In the genomic region with DNA sequence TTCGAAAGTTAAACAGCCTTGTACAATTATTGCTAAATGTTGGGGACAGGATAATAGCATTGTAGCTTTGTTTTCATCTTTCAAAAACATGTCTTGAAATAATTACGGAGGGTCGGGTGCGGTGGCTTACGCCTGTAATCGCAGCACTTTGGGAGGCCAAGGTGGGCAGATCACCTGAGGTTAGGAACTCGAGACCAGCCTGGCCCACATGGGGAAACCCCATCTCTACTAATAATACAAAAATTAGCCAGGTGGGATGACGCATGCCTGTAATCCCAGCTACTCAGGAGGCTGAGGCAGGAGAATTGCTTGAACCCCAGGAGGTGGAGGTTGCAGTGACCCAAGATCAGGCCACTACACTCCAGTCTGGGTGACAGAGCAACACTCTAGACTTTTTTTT, we compare ENCODE assay signal across 7 cellular contexts.
DNase-seq lines count a peak whose midpoint lies in the region; ATAC-seq and TF ChIP-seq lines count a peak whose summit lies in the region.
"Not testable (repeated sequence)": the region's sequence is repeated elsewhere in the genome, so short reads cannot be mapped to it uniquely, and the experiment has no call there.

No MANE protein-coding gene starts in this region.

- not testable (repeated sequence) for H3K27me3 Mint-ChIP-seq in CD4-positive, alpha-beta memory T cell; T-cell; activated T-helper 2 cell treated with anti-CD3 and anti-CD28 coated beads, Interferon-gamma antibody, Interleukin-2, Interleukin-4, amounts not matched to agents 10 μg/mL and 5 μg/mL and 100 μg/mL, durations not matched to agents 14 hours and 24 hours and 36 hours (ENCODE audit: low read depth)

- not testable (repeated sequence) for ATAC-seq in T-cell (replicated peaks in 1 of 4); gastroesophageal sphincter

- intact Hi-C loops in CD4-positive, alpha-beta memory T cell (cut with micrococcal nuclease); activated T-helper 2 cell treated with anti-CD3 and anti-CD28 coated beads, Interferon-gamma antibody, Interleukin-2, Interleukin-4, amounts not matched to agents 10 μg/mL and 5 μg/mL and 100 μg/mL, durations not matched to agents 14 hours and 24 hours and 36 hours (cut with micrococcal nuclease): not testable (repeated sequence)
- intact Hi-C loops in spleen (cut with DNase I; ENCODE audit: low total_unique reads) = loop anchor here (10.0 kb wide), 1 partner anchor 365 kb away; no protein-coding TSS in a partner anchor

- H3K36me3 Mint-ChIP-seq in CD4-positive, alpha-beta memory T cell; T-cell; activated T-helper 2 cell treated with anti-CD3 and anti-CD28 coated beads, Interferon-gamma antibody, Interleukin-2, Interleukin-4, amounts not matched to agents 10 μg/mL and 5 μg/mL and 100 μg/mL, durations not matched to agents 14 hours and 24 hours and 36 hours (ENCODE audit: low read depth): not testable (repeated sequence)

- peaks cover 58 to 88% (median 70%) of the 10 kb centered on the region in 4 donors for H3K4me1 Mint-ChIP-seq in CD4-positive, alpha-beta memory T cell
- peaks cover 56 to 79% (median 60%) of the 10 kb centered on the region in 3 donors for H3K4me1 Mint-ChIP-seq in T-cell
- peaks cover 43% of the 10 kb centered on the region for H3K4me1 Mint-ChIP-seq in activated T-helper 2 cell treated with anti-CD3 and anti-CD28 coated beads, Interferon-gamma antibody, Interleukin-2, Interleukin-4, amounts not matched to agents 10 μg/mL and 5 μg/mL and 100 μg/mL, durations not matched to agents 14 hours and 24 hours and 36 hours (ENCODE audit: low read depth)

- CTCF ChIA-PET in CD4-positive, alpha-beta memory T cell (lab: Charles Lee; ENCODE audit: partially characterized antibody) = interaction anchor here (1.0 to 2.7 kb wide), 5 partner anchors 9 to 521 kb away, joined by 3 to 10 read pairs (median 3); no protein-coding TSS in a partner anchor
- CTCF ChIA-PET in T-cell (lab: Charles Lee) = not testable (repeated sequence)

- not testable (repeated sequence) for H3K9me3 ChIP-seq in CD4-positive, alpha-beta memory T cell (ENCODE audit: control insufficient read depth in 1 of 2, low read length in 2 of 2); gastroesophageal sphincter; mononuclear cell (ENCODE audit: low read depth, low read length); spleen

- not testable (repeated sequence) for TF ChIP-seq EP300 in gastroesophageal sphincter (IDR thresholded peaks at IDR 0.05)

- not testable (repeated sequence) for TF ChIP-seq CTCF in gastroesophageal sphincter (IDR thresholded peaks at IDR 0.05); spleen (IDR thresholded peaks at IDR 0.05 in 8 of 11, conservative IDR thresholded peaks at IDR 0.05 in 3 of 11)

- peak overlapping the region in 3 of 8 donors; percentile 62 to 74 (median 73) for H3K4me3 Mint-ChIP-seq in CD4-positive, alpha-beta memory T cell
- H3K4me3 Mint-ChIP-seq in T-cell = peak overlapping the region in 2 of 3 donors; percentile 17 to 60
- H3K4me3 Mint-ChIP-seq in activated T-helper 2 cell treated with anti-CD3 and anti-CD28 coated beads, Interferon-gamma antibody, Interleukin-2, Interleukin-4, amounts not matched to agents 10 μg/mL and 5 μg/mL and 100 μg/mL, durations not matched to agents 14 hours and 24 hours and 36 hours (ENCODE audit: low read depth) = peak overlapping the region; percentile 52

- DNase-seq in CD4-positive, alpha-beta memory T cell; T-cell; activated T-helper 2 cell treated with anti-CD3 and anti-CD28 coated beads, Interferon-gamma antibody, Interleukin-2, Interleukin-4, amounts not matched to agents 10 μg/mL and 5 μg/mL and 100 μg/mL, durations not matched to agents 14 hours and 24 hours and 36 hours (ENCODE audit: low spot score); caudate nucleus (lab: John Stamatoyannopoulos, UW); spleen: not testable (repeated sequence)

- H3K27me3 ChIP-seq in CD4-positive, alpha-beta memory T cell (ENCODE audit: insufficient read depth, low read length); gastroesophageal sphincter; mononuclear cell (ENCODE audit: insufficient read depth, low read length); spleen (replicated peaks in 1 of 7): not testable (repeated sequence)

- H3K27ac Mint-ChIP-seq in CD4-positive, alpha-beta memory T cell = peak overlapping the region in 4 of 7 donors; percentile 4 to 87 (median 81)
- H3K27ac Mint-ChIP-seq in T-cell = not testable (repeated sequence)
- H3K27ac Mint-ChIP-seq in activated T-helper 2 cell treated with anti-CD3 and anti-CD28 coated beads, Interferon-gamma antibody, Interleukin-2, Interleukin-4, amounts not matched to agents 10 μg/mL and 5 μg/mL and 100 μg/mL, durations not matched to agents 14 hours and 24 hours and 36 hours = peak overlapping the region; percentile 58

- H3K36me3 ChIP-seq in CD4-positive, alpha-beta memory T cell (ENCODE audit: insufficient read depth, low read length); gastroesophageal sphincter; spleen: not testable (repeated sequence)

- POLR2A ChIA-PET in CD4-positive, alpha-beta memory T cell (lab: Charles Lee; ENCODE audit: partially characterized antibody); T-cell (lab: Charles Lee): not testable (repeated sequence)

- H3K4me1 ChIP-seq in CD4-positive, alpha-beta memory T cell (ENCODE audit: insufficient read depth, low read length) = peaks cover 50% of the 10 kb centered on the region
- H3K4me1 ChIP-seq in gastroesophageal sphincter (peaks cover 0 to 40% (median 5%) of the 10 kb centered on the region in 3 donors), mononuclear cell (ENCODE audit: insufficient read depth, low read length) (peaks cover 66% of the 10 kb centered on the region), spleen (peaks cover 8 to 69% (median 44%) of the 10 kb centered on the region in 6 donors)

- H3K4me3 ChIP-seq in CD4-positive, alpha-beta memory T cell (ENCODE audit: low read length in 2 of 2) = not testable (repeated sequence)
- H3K4me3 ChIP-seq in gastroesophageal sphincter (peak overlapping the region in 1 of 2 donors; percentile 13), mononuclear cell (ENCODE audit: low read length) (peak overlapping the region; percentile 7), spleen (peak overlapping the region in 1 of 8 donors; percentile 16)

- 94 to 96% methylated on average over 7 to 8 of the region's 8 CpGs for WGBS in gastroesophageal sphincter (ENCODE audit: low coverage in 1 of 2), 2 donors
- WGBS in spleen, 5 donors = 88 to 96% (median 91%) methylated on average over 8 of the region's 8 CpGs

- TF ChIP-seq POLR2A in gastroesophageal sphincter (IDR thresholded peaks at IDR 0.05); spleen (IDR thresholded peaks at IDR 0.05): not testable (repeated sequence)

- not testable (repeated sequence) for H3K27ac ChIP-seq in CD4-positive, alpha-beta memory T cell (ENCODE audit: low read depth, low read length)
- H3K27ac ChIP-seq in caudate nucleus (ENCODE audit: low read depth, low read length) = peak overlapping the region; percentile 23
- peak overlapping the region in 3 of 4 donors; percentile 10 to 67 (median 29) for H3K27ac ChIP-seq in gastroesophageal sphincter
- peak overlapping the region in 7 of 8 donors; percentile 21 to 73 (median 64) for H3K27ac ChIP-seq in spleen

- not testable (repeated sequence) for H3K9me3 Mint-ChIP-seq in CD4-positive, alpha-beta memory T cell; T-cell; activated T-helper 2 cell treated with anti-CD3 and anti-CD28 coated beads, Interferon-gamma antibody, Interleukin-2, Interleukin-4, amounts not matched to agents 10 μg/mL and 5 μg/mL and 100 μg/mL, durations not matched to agents 14 hours and 24 hours and 36 hours
